In genomic region chr10:69333205-69333604, GRCh38 we compare ENCODE assay signal across 10 cellular contexts. TPM values are rescaled to one million over a fixed set of nuclear protein-coding genes. Genes with fewer than 3 reads are reported as not detected.
DNase-seq lines count a peak whose midpoint lies in the region; ATAC-seq and TF ChIP-seq lines count a peak whose summit lies in the region.
"Had no signal": no experiment of that assay in that cellular context is flagged by ENCODE, and none has a peak within 500 bp of the region (broad histone marks: within the 10 kb centered on the region; RNA-seq: fewer than 3 reads in every experiment).

No MANE protein-coding gene starts in this region.

- H3K4me3 Mint-ChIP-seq in CD8-positive, alpha-beta memory T cell = peak overlapping the region in 1 of 7 donors; percentile 18
- H3K4me3 Mint-ChIP-seq in progenitor cell of endocrine pancreas (ENCODE audit: low read depth) = no peak overlapping the region
- H3K4me3 Mint-ChIP-seq: activated CD4-positive, alpha-beta T cell treated with anti-CD3 and anti-CD28 coated beads for 36 hours had no signal

- H3K4me1 ChIP-seq in CD8-positive, alpha-beta memory T cell (ENCODE audit: insufficient read depth, low read length) = peaks cover 73% of the 10 kb centered on the region
- H3K4me1 ChIP-seq in adipocyte (ENCODE audit: control insufficient read depth, insufficient read depth, low read length) = peaks cover 72% of the 10 kb centered on the region
- peaks cover 75% of the 10 kb centered on the region for H3K4me1 ChIP-seq in cardiac muscle cell (ENCODE audit: low read depth)

- POLR2A ChIA-PET in CD8-positive, alpha-beta memory T cell (lab: Charles Lee) = no interaction called here

- ATAC-seq in HG02885 (IDR thresholded peaks at IDR 0.05; ENCODE audit: poor library complexity, unreplicated experiment) = no peak
- no peak for ATAC-seq in HG02798 (IDR thresholded peaks at IDR 0.05; ENCODE audit: poor library complexity, unreplicated experiment)
- ATAC-seq: activated CD4-positive, alpha-beta T cell treated with anti-CD3 and anti-CD28 coated beads for 36 hours had no signal

- no peaks in the 10 kb centered on the region for H3K27me3 ChIP-seq in CD8-positive, alpha-beta memory T cell (ENCODE audit: insufficient read depth, low read length, poor library complexity, severe bottlenecking)
- no peaks in the 10 kb centered on the region for H3K27me3 ChIP-seq in adipocyte (replicated peaks; ENCODE audit: control insufficient read depth, insufficient read depth, low read length)
- no peaks in the 10 kb centered on the region for H3K27me3 ChIP-seq in cardiac muscle cell

- peaks cover 56 to 83% (median 70%) of the 10 kb centered on the region in 3 donors for H3K4me1 Mint-ChIP-seq in CD8-positive, alpha-beta memory T cell
- H3K4me1 Mint-ChIP-seq in progenitor cell of endocrine pancreas (ENCODE audit: low read depth) = peaks cover 31% of the 10 kb centered on the region

- no peak for DNase-seq in CD8-positive, alpha-beta memory T cell
- DNase-seq in adipocyte (ENCODE audit: low read depth) (peak; percentile 81), cardiac muscle cell (ENCODE audit: low read depth in 1 of 2, low spot score in 1 of 2) (peak; percentile 60 to 83), progenitor cell of endocrine pancreas (ENCODE audit: low spot score, unreplicated experiment) (peak; percentile 34), DMS153 (lab: John Stamatoyannopoulos, UW) (no peak), LoVo (ENCODE audit: low spot score) (no peak)
- DNase-seq: activated CD4-positive, alpha-beta T cell treated with anti-CD3 and anti-CD28 coated beads for 36 hours; NCI-H187 had no signal

- H3K9me3 ChIP-seq in CD8-positive, alpha-beta memory T cell (ENCODE audit: low read length) = no peaks in the 10 kb centered on the region
- H3K9me3 ChIP-seq in adipocyte (ENCODE audit: control insufficient read depth, low read length) (no peaks in the 10 kb centered on the region), cardiac muscle cell (ENCODE audit: low read depth) (no peaks in the 10 kb centered on the region)

- H3K36me3 Mint-ChIP-seq in CD8-positive, alpha-beta memory T cell = peaks cover 0 to 22% (median 0%) of the 10 kb centered on the region in 3 donors
- H3K36me3 Mint-ChIP-seq in progenitor cell of endocrine pancreas (ENCODE audit: insufficient read depth) = no peaks in the 10 kb centered on the region

- no peak overlapping the region for H3K27ac ChIP-seq in CD8-positive, alpha-beta memory T cell (ENCODE audit: low read depth, low read length)
- H3K27ac ChIP-seq in cardiac muscle cell = peak overlapping the region; percentile 97

- H3K36me3 ChIP-seq in CD8-positive, alpha-beta memory T cell (ENCODE audit: insufficient read depth, low read length) = no peaks in the 10 kb centered on the region
- H3K36me3 ChIP-seq in adipocyte (ENCODE audit: control insufficient read depth, insufficient read depth, low read length, severe bottlenecking) (peaks cover 10% of the 10 kb centered on the region), cardiac muscle cell (no peaks in the 10 kb centered on the region)

- H3K27ac Mint-ChIP-seq in CD8-positive, alpha-beta memory T cell = peak overlapping the region in 5 of 8 donors; percentile 47 to 98 (median 60)
- peak overlapping the region; percentile 95 for H3K27ac Mint-ChIP-seq in progenitor cell of endocrine pancreas
- H3K27ac Mint-ChIP-seq: activated CD4-positive, alpha-beta T cell treated with anti-CD3 and anti-CD28 coated beads for 36 hours had no signal

- no peaks in the 10 kb centered on the region for H3K9me3 Mint-ChIP-seq in CD8-positive, alpha-beta memory T cell
- H3K9me3 Mint-ChIP-seq in progenitor cell of endocrine pancreas (ENCODE audit: low read depth) = no peaks in the 10 kb centered on the region

- no peak overlapping the region for H3K4me3 ChIP-seq in CD8-positive, alpha-beta memory T cell (ENCODE audit: low read length)
- H3K4me3 ChIP-seq in adipocyte (ENCODE audit: low read length) (peak overlapping the region; percentile 43), cardiac muscle cell (no peak overlapping the region)

- H3K9ac ChIP-seq in adipocyte (ENCODE audit: low read length) = peak overlapping the region; percentile 56

- CTCF ChIA-PET in CD8-positive, alpha-beta memory T cell (lab: Charles Lee) = interaction anchor here (1.1 to 1.6 kb wide), 2 partner anchors 10 to 97 kb away, joined by 3 read pairs; no protein-coding TSS in a partner anchor

- TF ChIP-seq CTCF in cardiac muscle cell (IDR thresholded peaks at IDR 0.05; ENCODE audit: low read depth, low read length) (peak; percentile 39), progenitor cell of endocrine pancreas (IDR thresholded peaks at IDR 0.05; ENCODE audit: unreplicated experiment) (peak; percentile 54)

- H3K27me3 Mint-ChIP-seq in CD8-positive, alpha-beta memory T cell = no peaks in the 10 kb centered on the region
- peaks cover 10% of the 10 kb centered on the region for H3K27me3 Mint-ChIP-seq in progenitor cell of endocrine pancreas
- H3K27me3 Mint-ChIP-seq: activated CD4-positive, alpha-beta T cell treated with anti-CD3 and anti-CD28 coated beads for 36 hours had no signal

RNA-seq across cellular contexts. Expression of gene HK1, which starts 54.9 kb away (rescaled TPM):
- 100 to 1,000 TPM; 151 to 153 TPM for total RNA-seq in CD8-positive, alpha-beta memory T cell
- 144 TPM for polyA plus RNA-seq in CD8-positive, alpha-beta memory T cell
- total RNA-seq in cardiac muscle cell = 283 and 324 TPM in 2 replicates
- 347 and 375 TPM in 2 replicates for polyA plus RNA-seq in cardiac muscle cell
- 32.5 and 35.6 TPM in 2 replicates for total RNA-seq in progenitor cell of endocrine pancreas

Comparison
In these comparisons a context has a peak if more than half of its experiments do, and no peak if none do; other contexts are left out.
1. DNase-seq: peak in adipocyte (single experiment), cardiac muscle cell (2 of 2) and progenitor cell of endocrine pancreas (single experiment); none in CD8-positive, alpha-beta memory T cell (0 of 5), DMS153 (single experiment) and LoVo (single experiment).